In the genomic region with DNA sequence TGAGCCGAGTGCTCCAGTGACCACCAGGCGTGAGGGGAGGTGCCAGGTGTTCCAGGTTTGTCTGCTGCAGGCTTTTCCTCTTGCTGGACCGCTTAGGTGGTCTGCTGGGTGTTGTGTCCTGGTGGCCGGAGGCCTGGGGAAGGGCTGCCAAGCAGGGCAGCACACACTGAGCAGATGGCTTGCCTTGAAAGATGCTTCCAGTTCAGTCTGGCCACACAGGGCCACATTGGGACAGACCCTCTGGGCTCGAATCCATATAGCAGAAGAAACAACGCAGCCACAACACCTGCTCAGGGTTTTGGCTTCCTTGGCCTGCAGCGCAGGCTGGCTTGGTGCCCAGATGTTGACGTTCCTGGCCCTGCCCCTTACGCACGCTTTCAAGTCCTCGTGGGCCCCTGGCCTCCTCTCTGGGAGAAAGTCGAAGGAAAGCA, we compare ENCODE assay signal across 20 cellular contexts. TPM values are rescaled to one million over a fixed set of nuclear protein-coding genes. Genes with fewer than 3 reads are reported as not detected.
DNase-seq lines count a peak whose midpoint lies in the region; ATAC-seq and TF ChIP-seq lines count a peak whose summit lies in the region.
"Had no signal": no experiment of that assay in that cellular context is flagged by ENCODE, and none has a peak within 500 bp of the region (broad histone marks: within the 10 kb centered on the region; RNA-seq: fewer than 3 reads in every experiment).

No MANE protein-coding gene starts in this region.

- 40 to 47% methylated on average over 1 to 12 of the region's 12 CpGs for WGBS in transverse colon (ENCODE audit: low coverage in 1 of 2), 2 donors

- H3K27me3 ChIP-seq in right atrium auricular region (no peaks in the 10 kb centered on the region), OCI-LY1 (ENCODE audit: insufficient read depth, low read length) (no peaks in the 10 kb centered on the region), transverse colon (no peaks in the 10 kb centered on the region)
- H3K27me3 ChIP-seq: colonic mucosa, Peyer's patch, vagina had no signal

- no peak overlapping the region for H3K27ac Mint-ChIP-seq in activated CD4-positive, alpha-beta memory T cell treated with anti-CD3 and anti-CD28 coated beads, Interleukin-2, amount 10 ng/mL, durations not matched to agents 7 days and 5 days
- no peak overlapping the region for H3K27ac Mint-ChIP-seq in activated CD4-positive, alpha-beta memory T cell treated with anti-CD3 and anti-CD28 coated beads for 36 hours
- H3K27ac Mint-ChIP-seq: activated T-helper 2 cell treated with anti-CD3 and anti-CD28 coated beads, Interferon-gamma antibody, Interleukin-2, Interleukin-4, amounts not matched to agents 10 μg/mL and 5 μg/mL and 100 μg/mL, durations not matched to agents 14 hours and 24 hours and 36 hours; CD4-positive, alpha-beta memory T cell; IgD-negative memory B cell had no signal

- no peaks in the 10 kb centered on the region for H3K9me2 ChIP-seq in OCI-LY1 (ENCODE audit: low read depth, low read length)

- H3K79me2 ChIP-seq in OCI-LY1 (ENCODE audit: insufficient read depth, low read length) = no peaks in the 10 kb centered on the region

- no peak overlapping the region for H2AFZ ChIP-seq in OCI-LY1 (ENCODE audit: low read length)

- no peak for TF ChIP-seq EP300 in transverse colon (IDR thresholded peaks at IDR 0.05; ENCODE audit: low read depth)

- no peaks in the 10 kb centered on the region for H3K9me3 ChIP-seq in right atrium auricular region
- no peaks in the 10 kb centered on the region for H3K9me3 ChIP-seq in OCI-LY1 (ENCODE audit: low read length)
- no peaks in the 10 kb centered on the region for H3K9me3 ChIP-seq in transverse colon
- H3K9me3 ChIP-seq: colonic mucosa, HAP-1, Peyer's patch, vagina had no signal

- H3K4me3 ChIP-seq in right atrium auricular region = no peak overlapping the region
- H3K4me3 ChIP-seq in OCI-LY1 (ENCODE audit: low read depth, low read length, poor library complexity, severe bottlenecking) = no peak overlapping the region
- no peak overlapping the region for H3K4me3 ChIP-seq in transverse colon
- H3K4me3 ChIP-seq: colonic mucosa, HAP-1, Peyer's patch, vagina had no signal

- intact Hi-C loops in left cardiac atrium (cut with DNase I) (no loop called here), transverse colon (cut with DNase I; ENCODE audit: low total_unique reads) (no loop called here)
- intact Hi-C loops in activated CD4-positive, alpha-beta memory T cell treated with anti-CD3 and anti-CD28 coated beads for 36 hours (cut with micrococcal nuclease) = no loop called here

- no peak for TF ChIP-seq CTCF in right atrium auricular region (IDR thresholded peaks at IDR 0.05)
- no peak for TF ChIP-seq CTCF in OCI-LY1 (IDR thresholded peaks at IDR 0.05; ENCODE audit: low read length)
- no peak for TF ChIP-seq CTCF in transverse colon (IDR thresholded peaks at IDR 0.05)
- TF ChIP-seq CTCF in GM20000 (IDR thresholded peaks at IDR 0.05; ENCODE audit: extremely low read depth, missing control alignments) = no peak

- H3K36me3 ChIP-seq in right atrium auricular region (peaks cover 80% of the 10 kb centered on the region), OCI-LY1 (ENCODE audit: insufficient read depth, low read length) (peaks cover 95% of the 10 kb centered on the region), transverse colon (peaks cover 0 to 63% (median 34%) of the 10 kb centered on the region in 4 donors)

- H3K4me1 ChIP-seq in right atrium auricular region (peaks cover 0 to 16% of the 10 kb centered on the region in 2 donors), OCI-LY1 (ENCODE audit: insufficient read depth, low read length, severe bottlenecking) (no peaks in the 10 kb centered on the region), transverse colon (peaks cover 0 to 2% (median 0%) of the 10 kb centered on the region in 4 donors)
- H3K4me1 ChIP-seq: colonic mucosa, HAP-1, Peyer's patch had no signal

- no peaks in the 10 kb centered on the region for H3F3A ChIP-seq in OCI-LY1 (ENCODE audit: insufficient read depth, low read length)

- TF ChIP-seq POLR2A in transverse colon (IDR thresholded peaks at IDR 0.05) = no peak

- H3K4me2 ChIP-seq in OCI-LY1 (ENCODE audit: low read length) = no peak overlapping the region

- in situ Hi-C loops in transverse colon (cut with MboI; ENCODE audit: low pct_ligation_motif_present in 1 of 4, low pct_unique_long_range_greater_than_20kb in 1 of 4, low sequenced_read_pairs in 3 of 4) = no loop called here

- H4K20me1 ChIP-seq in OCI-LY1 (ENCODE audit: insufficient read depth, low read length) = no peaks in the 10 kb centered on the region

- CTCF ChIA-PET in activated CD4-positive, alpha-beta memory T cell treated with anti-CD3 and anti-CD28 coated beads, Interleukin-2, amount 10 ng/mL, durations not matched to agents 7 days and 5 days (lab: Charles Lee) = no interaction called here
- CTCF ChIA-PET in activated CD4-positive, alpha-beta memory T cell treated with anti-CD3 and anti-CD28 coated beads for 36 hours (lab: Charles Lee) = no interaction called here

- DNase-seq in left cardiac atrium (peak; percentile 22), right atrium auricular region (ENCODE audit: low spot score) (no peak), myocyte (ENCODE audit: low read depth) (peak; percentile 84), transverse colon (peak; percentile 55), GM20000 (ENCODE audit: low spot score) (no peak)
- no peak for DNase-seq in activated CD4-positive, alpha-beta memory T cell treated with anti-CD3 and anti-CD28 coated beads, Interleukin-2, amount 10 ng/mL, durations not matched to agents 7 days and 5 days
- DNase-seq in activated CD4-positive, alpha-beta memory T cell treated with anti-CD3 and anti-CD28 coated beads for 36 hours = no peak
- DNase-seq: amygdala; CD4-positive, alpha-beta memory T cell; colonic mucosa; GDM1; mesendoderm; stimulated activated CD4-positive, alpha-beta T cell treated with anti-CD3 and anti-CD28 coated beads, Interleukin-12 subunit alpha, Interleukin-12 subunit beta, amount 100 ng/mL, for 4 hours; stimulated activated naive CD8-positive, alpha-beta T cell treated with anti-CD3 and anti-CD28 coated beads, Interleukin-15, amount 100 ng/mL, for 72 hours had no signal

- H3K4me3 Mint-ChIP-seq in activated CD4-positive, alpha-beta memory T cell treated with anti-CD3 and anti-CD28 coated beads, Interleukin-2, amount 10 ng/mL, durations not matched to agents 7 days and 5 days = no peak overlapping the region
- no peak overlapping the region for H3K4me3 Mint-ChIP-seq in activated CD4-positive, alpha-beta memory T cell treated with anti-CD3 and anti-CD28 coated beads for 36 hours
- H3K4me3 Mint-ChIP-seq: CD4-positive, alpha-beta memory T cell; IgD-negative memory B cell; stimulated activated naive CD8-positive, alpha-beta T cell treated with anti-CD3 and anti-CD28 coated beads, Interleukin-15, amount 100 ng/mL, for 72 hours had no signal

- no peaks in the 10 kb centered on the region for H3K27me3 Mint-ChIP-seq in activated CD4-positive, alpha-beta memory T cell treated with anti-CD3 and anti-CD28 coated beads, Interleukin-2, amount 10 ng/mL, durations not matched to agents 7 days and 5 days
- H3K27me3 Mint-ChIP-seq in activated CD4-positive, alpha-beta memory T cell treated with anti-CD3 and anti-CD28 coated beads for 36 hours = no peaks in the 10 kb centered on the region
- H3K27me3 Mint-ChIP-seq: CD4-positive, alpha-beta memory T cell; IgD-negative memory B cell; stimulated activated naive CD8-positive, alpha-beta T cell treated with anti-CD3 and anti-CD28 coated beads, Interleukin-15, amount 100 ng/mL, for 72 hours had no signal

- H3K4me1 Mint-ChIP-seq in activated CD4-positive, alpha-beta memory T cell treated with anti-CD3 and anti-CD28 coated beads, Interleukin-2, amount 10 ng/mL, durations not matched to agents 7 days and 5 days = no peaks in the 10 kb centered on the region
- H3K4me1 Mint-ChIP-seq in activated CD4-positive, alpha-beta memory T cell treated with anti-CD3 and anti-CD28 coated beads for 36 hours (ENCODE audit: low read depth) = no peaks in the 10 kb centered on the region
- H3K4me1 Mint-ChIP-seq: CD4-positive, alpha-beta memory T cell had no signal

- H3K9me3 Mint-ChIP-seq in activated CD4-positive, alpha-beta memory T cell treated with anti-CD3 and anti-CD28 coated beads, Interleukin-2, amount 10 ng/mL, durations not matched to agents 7 days and 5 days = no peaks in the 10 kb centered on the region
- no peaks in the 10 kb centered on the region for H3K9me3 Mint-ChIP-seq in activated CD4-positive, alpha-beta memory T cell treated with anti-CD3 and anti-CD28 coated beads for 36 hours
- H3K9me3 Mint-ChIP-seq: activated T-helper 2 cell treated with anti-CD3 and anti-CD28 coated beads, Interferon-gamma antibody, Interleukin-2, Interleukin-4, amounts not matched to agents 10 μg/mL and 5 μg/mL and 100 μg/mL, durations not matched to agents 14 hours and 24 hours and 36 hours; CD4-positive, alpha-beta memory T cell; IgD-negative memory B cell; stimulated activated naive CD8-positive, alpha-beta T cell treated with anti-CD3 and anti-CD28 coated beads, Interleukin-15, amount 100 ng/mL, for 72 hours had no signal

- POLR2A ChIA-PET in activated CD4-positive, alpha-beta memory T cell treated with anti-CD3 and anti-CD28 coated beads, Interleukin-2, amount 10 ng/mL, durations not matched to agents 7 days and 5 days (lab: Charles Lee) = no interaction called here
- POLR2A ChIA-PET in activated CD4-positive, alpha-beta memory T cell treated with anti-CD3 and anti-CD28 coated beads for 36 hours (lab: Charles Lee) = no interaction called here

- H3K9ac ChIP-seq in OCI-LY1 (ENCODE audit: low read length) = no peak overlapping the region

- H3K27ac ChIP-seq in right atrium auricular region (no peak overlapping the region), OCI-LY1 (ENCODE audit: low read depth, low read length, poor library complexity, severe bottlenecking) (peak overlapping the region; percentile 36), transverse colon (peak overlapping the region in 1 of 4 donors; percentile 20)
- H3K27ac ChIP-seq: colonic mucosa, Peyer's patch, vagina had no signal

- peak; percentile 7 to 16 for ATAC-seq in left cardiac atrium
- ATAC-seq: stimulated activated naive CD8-positive, alpha-beta T cell treated with anti-CD3 and anti-CD28 coated beads, Interleukin-15, amount 100 ng/mL, for 72 hours had no signal

- peaks cover 33% of the 10 kb centered on the region for H3K36me3 Mint-ChIP-seq in activated CD4-positive, alpha-beta memory T cell treated with anti-CD3 and anti-CD28 coated beads, Interleukin-2, amount 10 ng/mL, durations not matched to agents 7 days and 5 days (ENCODE audit: low read depth)
- peaks cover 16% of the 10 kb centered on the region for H3K36me3 Mint-ChIP-seq in activated CD4-positive, alpha-beta memory T cell treated with anti-CD3 and anti-CD28 coated beads for 36 hours

RNA-seq across cellular contexts. Expression of a gene that starts 24.8 kb away (rescaled TPM):
- total RNA-seq in left cardiac atrium (1 to 10 TPM; 1.2 to 2.4 TPM), right atrium auricular region (under 1 TPM in 1 of 2 donors, not detected in 1; 0.15 TPM), myocyte (0.88 and 2.9 TPM in 2 replicates), transverse colon (1 to 10 TPM in 2 of 4 donors, under 1 TPM in 1, not detected in 1; 1.00 to 4.4 (median 1.2) TPM)
- polyA plus RNA-seq in myocyte (2012) = 1.1 TPM
- 10 to 100 TPM; 38.3 to 45.7 TPM for total RNA-seq in activated CD4-positive, alpha-beta memory T cell treated with anti-CD3 and anti-CD28 coated beads, Interleukin-2, amount 10 ng/mL, durations not matched to agents 7 days and 5 days
- total RNA-seq in activated CD4-positive, alpha-beta memory T cell treated with anti-CD3 and anti-CD28 coated beads for 36 hours = 10 to 100 TPM; 66.9 to 67.8 TPM

RNA-seq across cellular contexts. Expression of a gene that starts 50.8 kb away (rescaled TPM):
- total RNA-seq in left cardiac atrium (10 to 100 TPM; 54.6 to 60.6 TPM), right atrium auricular region (10 to 100 TPM; 37.1 to 55.7 TPM), myocyte (37.4 and 51.1 TPM in 2 replicates), transverse colon (100 to 1,000 TPM; 100 to 139 (median 120) TPM)
- polyA plus RNA-seq in myocyte (2012) = 17.4 TPM
- 10 to 100 TPM; 18.4 to 19.8 TPM for total RNA-seq in activated CD4-positive, alpha-beta memory T cell treated with anti-CD3 and anti-CD28 coated beads, Interleukin-2, amount 10 ng/mL, durations not matched to agents 7 days and 5 days
- 10 to 100 TPM; 15.3 to 16.0 TPM for total RNA-seq in activated CD4-positive, alpha-beta memory T cell treated with anti-CD3 and anti-CD28 coated beads for 36 hours

Comparison
In these comparisons a context has a peak if more than half of its experiments do, and no peak if none do; other contexts are left out.
1. DNase-seq: peak in left cardiac atrium (single experiment), myocyte (single experiment) and transverse colon (single experiment); none in right atrium auricular region (single experiment), activated CD4-positive, alpha-beta memory T cell treated with anti-CD3 and anti-CD28 coated beads, Interleukin-2, amount 10 ng/mL, durations not matched to agents 7 days and 5 days (single experiment), GM20000 (single experiment) and activated CD4-positive, alpha-beta memory T cell treated with anti-CD3 and anti-CD28 coated beads for 36 hours (single experiment).
2. RNA of a gene that starts 24.8 kb away (total RNA-seq): 66.9 to 67.8 TPM in activated CD4-positive, alpha-beta memory T cell treated with anti-CD3 and anti-CD28 coated beads for 36 hours and 38.3 to 45.7 TPM in activated CD4-positive, alpha-beta memory T cell treated with anti-CD3 and anti-CD28 coated beads, Interleukin-2, amount 10 ng/mL, durations not matched to agents 7 days and 5 days; 1.2 to 2.4 TPM in left cardiac atrium, 1.00 to 4.4 TPM in transverse colon, 0.88 to 2.9 TPM in myocyte and 0.15 TPM in right atrium auricular region; every median in the first group is over 4 times any median in the second.